25 cellular contexts compared by ENCODE assay signal in the genomic region with DNA sequence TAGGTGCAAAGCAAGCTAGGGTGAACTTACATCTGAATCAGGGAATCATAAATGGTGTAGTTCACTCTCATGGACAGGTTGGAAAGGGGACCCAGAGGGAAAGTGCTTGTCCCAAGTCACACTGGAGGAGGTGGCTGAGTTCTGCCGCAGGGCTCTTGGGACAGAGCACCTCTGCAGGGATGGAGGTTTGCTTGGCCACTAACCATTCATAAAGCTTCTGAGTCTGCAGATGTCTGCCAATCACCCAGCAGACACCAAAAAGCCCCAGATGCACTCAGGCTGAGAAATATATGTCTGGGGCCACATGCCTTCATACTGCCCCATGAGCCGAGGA. TPM values are rescaled to one million over a fixed set of nuclear protein-coding genes. Genes with fewer than 3 reads are reported as not detected.
A peak's percentile ranks its signal among the peaks of the same experiment; 100 is the strongest.
DNase-seq lines count a peak whose midpoint lies in the region; ATAC-seq, FAIRE-seq and TF ChIP-seq lines count a peak whose summit lies in the region.
"Had no signal": no experiment of that assay in that cellular context is flagged by ENCODE, and none has a peak within 500 bp of the region (broad histone marks: within the 10 kb centered on the region; RNA-seq: fewer than 3 reads in every experiment).

No MANE protein-coding gene starts in this region.

- no peaks in the 10 kb centered on the region for H3K9me3 ChIP-seq in HUES48 (ENCODE audit: control insufficient read depth, insufficient read depth, low read length)
- H3K9me3 ChIP-seq in PC-3 (ENCODE audit: low read length): no peaks in the 10 kb centered on the region
- no peaks in the 10 kb centered on the region for H3K9me3 ChIP-seq in HepG2 (ENCODE audit: low read length)
- no peaks in the 10 kb centered on the region for H3K9me3 ChIP-seq in thyroid gland

- peak overlapping the region; percentile 29 for H3K27ac Mint-ChIP-seq in stimulated activated effector memory CD8-positive, alpha-beta T cell treated with anti-CD3 and anti-CD28 coated beads, Interleukin-12 subunit alpha, Interleukin-12 subunit beta, amount 100 ng/mL, for 72 hours
- H3K27ac Mint-ChIP-seq: activated naive CD8-positive, alpha-beta T cell treated with anti-CD3 and anti-CD28 coated beads, Interleukin-2, amount 50 U/mL, for 24 hours; CD4-positive, alpha-beta T cell had no signal

- no peak for FAIRE-seq in HepG2 (lab: Jason Lieb, UNC)

- POLR2A ChIA-PET in PC-3 (lab: Charles Lee; ENCODE audit: unreplicated experiment) (interaction anchor here (0.6 kb wide), 1 partner anchor 1555 kb away, joined by 4 read pairs; no protein-coding TSS in a partner anchor), HepG2 (lab: Yijun Ruan, JAX) (interaction anchor here (1.2 kb wide), 1 partner anchor 575 kb away, joined by 3 read pairs; no protein-coding TSS in a partner anchor)

- H3K27me3 ChIP-seq in HUES48 (ENCODE audit: control insufficient read depth, insufficient read depth, low read length) (no peaks in the 10 kb centered on the region), PC-3 (ENCODE audit: low read length) (no peaks in the 10 kb centered on the region), HepG2 (ENCODE audit: control insufficient read depth in 1 of 2, insufficient read depth in 2 of 2, low read length in 2 of 2) (no peaks in the 10 kb centered on the region), thyroid gland (no peaks in the 10 kb centered on the region)

- ATAC-seq in PC-3 (peak; percentile 19), HepG2 (peak; percentile 50), GM18502 (IDR thresholded peaks at IDR 0.05; ENCODE audit: poor library complexity, unreplicated experiment) (no peak)
- no peak for ATAC-seq in stimulated activated effector memory CD8-positive, alpha-beta T cell treated with anti-CD3 and anti-CD28 coated beads, Interleukin-12 subunit alpha, Interleukin-12 subunit beta, amount 100 ng/mL, for 72 hours
- ATAC-seq: activated naive CD8-positive, alpha-beta T cell treated with anti-CD3 and anti-CD28 coated beads, Interleukin-2, amount 50 U/mL, for 24 hours had no signal

- H4K20me1 ChIP-seq in PC-3 (ENCODE audit: low read length): no peaks in the 10 kb centered on the region
- H4K20me1 ChIP-seq in HepG2 (ENCODE audit: insufficient read depth, low read length): peaks cover 8% of the 10 kb centered on the region; the same call in 1 of the 2 replicates

- DNase-seq in PC-3 (no peak), HepG2 (ENCODE audit: low spot score) (no peak), thyroid gland (no peak), NCI-H510A treated with DMSO at 0.1 percent for 48 hours (lab: John Stamatoyannopoulos, UW) (no peak)
- DNase-seq in stimulated activated effector memory CD8-positive, alpha-beta T cell treated with anti-CD3 and anti-CD28 coated beads, Interleukin-12 subunit alpha, Interleukin-12 subunit beta, amount 100 ng/mL, for 72 hours (ENCODE audit: low spot score in 2 of 2): no peak
- DNase-seq: activated CD4-positive, alpha-beta T cell treated with anti-CD3 and anti-CD28 coated beads for 4 hours; activated gamma-delta T cell; activated naive CD8-positive, alpha-beta T cell treated with anti-CD3 and anti-CD28 coated beads, Interleukin-2, amount 50 U/mL, for 24 hours; activated T-cell treated with anti-CD3 and anti-CD28 coated beads, Interleukin-2, amount 50 U/mL, for 1 hour; CD4-positive, alpha-beta T cell; cerebellar nuclear complex; DMS 273 treated with DMSO at 0.1 percent for 48 hours; KG1; NCI-H1436 treated with DMSO at 0.1 percent for 48 hours; NCI-H748 treated with DMSO at 0.1 percent for 48 hours had no signal

- H3K4me3 Mint-ChIP-seq in stimulated activated effector memory CD8-positive, alpha-beta T cell treated with anti-CD3 and anti-CD28 coated beads, Interleukin-12 subunit alpha, Interleukin-12 subunit beta, amount 100 ng/mL, for 72 hours: no peak overlapping the region
- H3K4me3 Mint-ChIP-seq: activated naive CD8-positive, alpha-beta T cell treated with anti-CD3 and anti-CD28 coated beads, Interleukin-2, amount 50 U/mL, for 24 hours; CD4-positive, alpha-beta T cell had no signal

- H3K36me3 Mint-ChIP-seq in stimulated activated effector memory CD8-positive, alpha-beta T cell treated with anti-CD3 and anti-CD28 coated beads, Interleukin-12 subunit alpha, Interleukin-12 subunit beta, amount 100 ng/mL, for 72 hours: peaks cover 51% of the 10 kb centered on the region

- H3K4me1 ChIP-seq in HUES48 (ENCODE audit: control insufficient read depth, insufficient read depth, low read length) (peaks cover 12% of the 10 kb centered on the region), PC-3 (ENCODE audit: insufficient read depth, low read length) (no peaks in the 10 kb centered on the region), HepG2 (ENCODE audit: insufficient read depth, low read length) (peaks cover 42% of the 10 kb centered on the region), thyroid gland (peaks cover 0 to under 1% of the 10 kb centered on the region in 2 donors)

- intact Hi-C loops in PC-3 (cut with micrococcal nuclease) (no loop called here), HepG2 (cut with micrococcal nuclease; ENCODE audit: unreplicated experiment) (no loop called here), thyroid gland (cut with DNase I) (no loop called here)

- H3K9ac ChIP-seq in HUES48 (ENCODE audit: low read depth, low read length): no peak overlapping the region
- no peak overlapping the region for H3K9ac ChIP-seq in PC-3 (ENCODE audit: low read length)
- H3K9ac ChIP-seq in HepG2 (ENCODE audit: insufficient read depth, low read depth, low read length): peak overlapping the region; percentile 31; the same call in 1 of the 2 replicates

- BruUV-seq in PC-3 (replicated peaks; lab: Mats Ljungman, UMichigan) (no TSS peak), HepG2 (replicated peaks; lab: Mats Ljungman, UMichigan) (no TSS peak)

- 85% methylated on average over 2 of the region's 2 CpGs for WGBS in HepG2 (ENCODE audit: low lambda C conversion rate)
- 96% methylated on average over 2 of the region's 2 CpGs for WGBS in thyroid gland, 2 donors

- H3K27ac ChIP-seq in HUES48 (ENCODE audit: low read depth, low read length) (peak overlapping the region; percentile 13), PC-3 (ENCODE audit: low read length) (no peak overlapping the region), HepG2 (ENCODE audit: extremely low read length, insufficient read depth, low read length) (peak overlapping the region; percentile 91), thyroid gland (no peak overlapping the region)

- no peaks in the 10 kb centered on the region for H3K4me1 Mint-ChIP-seq in stimulated activated effector memory CD8-positive, alpha-beta T cell treated with anti-CD3 and anti-CD28 coated beads, Interleukin-12 subunit alpha, Interleukin-12 subunit beta, amount 100 ng/mL, for 72 hours
- H3K4me1 Mint-ChIP-seq: activated naive CD8-positive, alpha-beta T cell treated with anti-CD3 and anti-CD28 coated beads, Interleukin-2, amount 50 U/mL, for 24 hours had no signal

- no peak overlapping the region for H3K4me3 ChIP-seq in HUES48 (ENCODE audit: low read depth, low read length)
- no peak overlapping the region for H3K4me3 ChIP-seq in PC-3 (ENCODE audit: low read length)
- 0 out of 6 replicates have a peak overlapping the region, but pooled peaks of 1 of the 3 experiments have one; percentile 12 for H3K4me3 ChIP-seq in HepG2 (replicated peaks in 1 of 3; ENCODE audit: insufficient read depth in 1 of 3, low read depth in 2 of 3, low read length in 3 of 3)
- H3K4me3 ChIP-seq in thyroid gland (replicated peaks in 1 of 3): no peak overlapping the region

- H3K36me3 ChIP-seq in HUES48 (ENCODE audit: control insufficient read depth, insufficient read depth, low read length) (peaks cover 30% of the 10 kb centered on the region), PC-3 (ENCODE audit: low read depth, low read length) (peaks cover 20% of the 10 kb centered on the region), HepG2 (replicated peaks in 1 of 2; ENCODE audit: control insufficient read depth in 1 of 2, insufficient read depth in 2 of 2, low read length in 2 of 2) (peaks cover 16 to 35% of the 10 kb centered on the region in 2 experiments; a peak in 4 of 5 replicates), thyroid gland (peaks cover 40 to 45% of the 10 kb centered on the region in 2 donors)

- TF ChIP-seq POLR2A in HepG2 (IDR thresholded peaks at IDR 0.05; ENCODE audit: insufficient read depth in 1 of 2, low read depth in 2 of 2, low read length in 2 of 2) (no peak), thyroid gland (IDR thresholded peaks at IDR 0.05) (no peak)

- H3K9me3 Mint-ChIP-seq in stimulated activated effector memory CD8-positive, alpha-beta T cell treated with anti-CD3 and anti-CD28 coated beads, Interleukin-12 subunit alpha, Interleukin-12 subunit beta, amount 100 ng/mL, for 72 hours: no peaks in the 10 kb centered on the region
- H3K9me3 Mint-ChIP-seq: activated naive CD8-positive, alpha-beta T cell treated with anti-CD3 and anti-CD28 coated beads, Interleukin-2, amount 50 U/mL, for 24 hours; CD4-positive, alpha-beta T cell had no signal

- in situ Hi-C loops in HepG2 (cut with HindIII; ENCODE audit: extremely low pct_ligation_motif_present, low pct_unique_long_range_greater_than_20kb): no loop called here

- no peaks in the 10 kb centered on the region for H3F3A ChIP-seq in PC-3 (ENCODE audit: low read length, unreplicated experiment)

- no peaks in the 10 kb centered on the region for H3K9me2 ChIP-seq in PC-3 (replicated peaks; ENCODE audit: low read length)

- no peaks in the 10 kb centered on the region for H3K79me2 ChIP-seq in PC-3 (ENCODE audit: low read length)
- no peaks in the 10 kb centered on the region for H3K79me2 ChIP-seq in HepG2 (ENCODE audit: insufficient read depth, low read length)

- H3K4me2 ChIP-seq in PC-3 (ENCODE audit: low read length) (no peak overlapping the region), HepG2 (ENCODE audit: low read depth, low read length) (peak overlapping the region; percentile 51)

- CTCF ChIA-PET in PC-3 (lab: Charles Lee) (no interaction called here), HepG2 (lab: Yijun Ruan, JAX; ENCODE audit: low intra/inter-chr PET ratio, low total read pairs) (no interaction called here)

- no peak for TF ChIP-seq EP300 in HepG2 (IDR thresholded peaks at IDR 0.05; ENCODE audit: low read depth in 2 of 2, low read length in 2 of 2)
- TF ChIP-seq EP300 in HepG2 (CRISPR knock-in tag; IDR thresholded peaks at IDR 0.05; ENCODE audit: borderline replicate concordance): no peak

- TF ChIP-seq RAD21 in HepG2 (CRISPR knock-in tag; IDR thresholded peaks at IDR 0.05): no peak

- TF ChIP-seq CTCF in PC-3 (conservative IDR thresholded peaks at IDR 0.05; ENCODE audit: low read depth, low read length) (no peak), HepG2 (CRISPR knock-in tag; IDR thresholded peaks at IDR 0.05) (no peak), thyroid gland (IDR thresholded peaks at IDR 0.05) (no peak)

- H2AFZ ChIP-seq in PC-3 (ENCODE audit: low read length) (no peak overlapping the region), HepG2 (ENCODE audit: low read length) (no peak overlapping the region)

RNA-seq across cellular contexts. Expression of a gene that starts 17.9 kb away (rescaled TPM):
- total RNA-seq in PC-3 (2014; rRNA removed) (not detected in 2 replicates), HepG2 (2016; rRNA removed; fragmentation: Illumina TruSeq; extraction: Trizol) (not detected in 2 replicates), thyroid gland (not detected)
- not detected in 2 replicates for total RNA-seq in HepG2 (2016; cell fraction: cytosol; rRNA removed; fragmentation: Illumina TruSeq; extraction: Trizol; ENCODE audit: low read depth)
- total RNA-seq in HepG2 (2016; cell fraction: insoluble cytoplasmic fraction; rRNA removed; fragmentation: Illumina TruSeq; extraction: Trizol): not detected in 2 replicates
- not detected in 2 replicates for total RNA-seq in HepG2 (2016; cell fraction: membrane; rRNA removed; fragmentation: Illumina TruSeq; extraction: Trizol)
- not detected in 2 replicates for total RNA-seq in HepG2 (2016; cell fraction: nucleus; rRNA removed; fragmentation: Illumina TruSeq; extraction: Trizol)
- polyA plus RNA-seq in HepG2 (2011; rRNA removed): not detected in 2 replicates
- polyA plus RNA-seq in HepG2 (2011; cell fraction: cytosol; rRNA removed): not detected in 2 replicates
- not detected in 2 replicates for polyA plus RNA-seq in HepG2 (2011; cell fraction: nucleus; rRNA removed)
- not detected in 2 replicates for polyA plus RNA-seq in HepG2 (2012)
- polyA plus RNA-seq in HepG2 (2016; cell fraction: cytosol; fragmentation: Illumina TruSeq; extraction: Trizol; ENCODE audit: low read depth): not detected in 2 replicates
- not detected in 2 replicates for polyA plus RNA-seq in HepG2 (2016; cell fraction: insoluble cytoplasmic fraction; fragmentation: Illumina TruSeq; extraction: Trizol; ENCODE audit: low read depth)
- polyA plus RNA-seq in HepG2 (2016; cell fraction: membrane; fragmentation: Illumina TruSeq; extraction: Trizol; ENCODE audit: low read depth): not detected in 2 replicates
- polyA plus RNA-seq in HepG2 (2016; cell fraction: nucleus; fragmentation: Illumina TruSeq; extraction: Trizol; ENCODE audit: insufficient read depth, low read depth): not detected in 2 replicates
- 0.19 TPM in 1 of 2 replicates, not detected in the other for polyA minus RNA-seq in HepG2 (2011; rRNA and poly(A)+ RNA removed; ENCODE audit: low replicate concordance)
- not detected in 2 replicates for polyA minus RNA-seq in HepG2 (2011; cell fraction: cytosol; rRNA and poly(A)+ RNA removed)
- not detected in 2 replicates for polyA minus RNA-seq in HepG2 (2011; cell fraction: nucleus; rRNA and poly(A)+ RNA removed)
- total RNA-seq: activated CD8-positive, alpha-beta memory T cell treated with anti-CD3 and anti-CD28 coated beads for 36 hours; CD4-positive, alpha-beta T cell; fibroblast of lung; glomerular endothelial cell; HT1080; mesenteric fat pad; pulmonary artery endothelial cell; T-helper 2 cell treated with Interferon-gamma antibody and Interleukin-4, amounts not matched to agents 100 ng/mL and 5 ng/mL, for 36 hours; urinary bladder had no signal
- polyA plus RNA-seq: fibroblast of lung, urinary bladder had no signal

RNA-seq across cellular contexts. Expression of a gene that starts 25.0 kb away (rescaled TPM):
- total RNA-seq in PC-3 (2014; rRNA removed): 7.7 and 11.8 TPM in 2 replicates
- 20.3 and 21.2 TPM in 2 replicates for total RNA-seq in HepG2 (2016; rRNA removed; fragmentation: Illumina TruSeq; extraction: Trizol)
- total RNA-seq in HepG2 (2016; cell fraction: cytosol; rRNA removed; fragmentation: Illumina TruSeq; extraction: Trizol; ENCODE audit: low read depth): 5.3 and 5.8 TPM in 2 replicates
- total RNA-seq in HepG2 (2016; cell fraction: insoluble cytoplasmic fraction; rRNA removed; fragmentation: Illumina TruSeq; extraction: Trizol): 12.4 and 21.0 TPM in 2 replicates
- 8.3 and 11.0 TPM in 2 replicates for total RNA-seq in HepG2 (2016; cell fraction: membrane; rRNA removed; fragmentation: Illumina TruSeq; extraction: Trizol)
- 25.9 and 29.9 TPM in 2 replicates for total RNA-seq in HepG2 (2016; cell fraction: nucleus; rRNA removed; fragmentation: Illumina TruSeq; extraction: Trizol)
- polyA plus RNA-seq in HepG2 (2011; rRNA removed): 53.7 and 67.5 TPM in 2 replicates
- polyA plus RNA-seq in HepG2 (2011; cell fraction: cytosol; rRNA removed): 18.9 and 19.0 TPM in 2 replicates
- 286 and 355 TPM in 2 replicates for polyA plus RNA-seq in HepG2 (2011; cell fraction: nucleus; rRNA removed)
- 95.9 and 236 TPM in 2 replicates for polyA plus RNA-seq in HepG2 (2012)
- 1.1 and 1.4 TPM in 2 replicates for polyA plus RNA-seq in HepG2 (2016; cell fraction: cytosol; fragmentation: Illumina TruSeq; extraction: Trizol; ENCODE audit: low read depth)
- 19.4 and 26.5 TPM in 2 replicates for polyA plus RNA-seq in HepG2 (2016; cell fraction: insoluble cytoplasmic fraction; fragmentation: Illumina TruSeq; extraction: Trizol; ENCODE audit: low read depth)
- 3.5 and 4.8 TPM in 2 replicates for polyA plus RNA-seq in HepG2 (2016; cell fraction: membrane; fragmentation: Illumina TruSeq; extraction: Trizol; ENCODE audit: low read depth)
- 95.1 and 111 TPM in 2 replicates for polyA plus RNA-seq in HepG2 (2016; cell fraction: nucleus; fragmentation: Illumina TruSeq; extraction: Trizol; ENCODE audit: insufficient read depth, low read depth)
- 16.4 and 68.3 TPM in 2 replicates for polyA minus RNA-seq in HepG2 (2011; rRNA and poly(A)+ RNA removed; ENCODE audit: low replicate concordance)
- polyA minus RNA-seq in HepG2 (2011; cell fraction: cytosol; rRNA and poly(A)+ RNA removed): 22.3 and 35.5 TPM in 2 replicates
- 81.2 and 114 TPM in 2 replicates for polyA minus RNA-seq in HepG2 (2011; cell fraction: nucleus; rRNA and poly(A)+ RNA removed)
- total RNA-seq in thyroid gland: 100 to 1,000 TPM in 1 of 4 donors, 10 to 100 TPM in 3; 40.3 to 109 (median 67.2) TPM

RNA-seq across cellular contexts. Expression of a gene that starts 50.1 kb away (rescaled TPM):
- total RNA-seq in PC-3 (2014; rRNA removed) (not detected in 2 replicates), HepG2 (2016; rRNA removed; fragmentation: Illumina TruSeq; extraction: Trizol) (not detected in 2 replicates), thyroid gland (1 to 10 TPM in 1 of 4 donors, not detected in 3; 1.5 TPM)
- not detected in 2 replicates for total RNA-seq in HepG2 (2016; cell fraction: cytosol; rRNA removed; fragmentation: Illumina TruSeq; extraction: Trizol; ENCODE audit: low read depth)
- total RNA-seq in HepG2 (2016; cell fraction: insoluble cytoplasmic fraction; rRNA removed; fragmentation: Illumina TruSeq; extraction: Trizol): not detected in 2 replicates
- not detected in 2 replicates for total RNA-seq in HepG2 (2016; cell fraction: membrane; rRNA removed; fragmentation: Illumina TruSeq; extraction: Trizol)
- not detected in 2 replicates for total RNA-seq in HepG2 (2016; cell fraction: nucleus; rRNA removed; fragmentation: Illumina TruSeq; extraction: Trizol)
- not detected in 2 replicates for polyA plus RNA-seq in HepG2 (2011; rRNA removed)
- polyA plus RNA-seq in HepG2 (2011; cell fraction: cytosol; rRNA removed): not detected in 2 replicates
- not detected in 2 replicates for polyA plus RNA-seq in HepG2 (2011; cell fraction: nucleus; rRNA removed)
- polyA plus RNA-seq in HepG2 (2012): not detected in 2 replicates
- polyA plus RNA-seq in HepG2 (2016; cell fraction: cytosol; fragmentation: Illumina TruSeq; extraction: Trizol; ENCODE audit: low read depth): not detected in 2 replicates
- polyA plus RNA-seq in HepG2 (2016; cell fraction: insoluble cytoplasmic fraction; fragmentation: Illumina TruSeq; extraction: Trizol; ENCODE audit: low read depth): not detected in 2 replicates
- polyA plus RNA-seq in HepG2 (2016; cell fraction: membrane; fragmentation: Illumina TruSeq; extraction: Trizol; ENCODE audit: low read depth): not detected in 2 replicates
- not detected in 2 replicates for polyA plus RNA-seq in HepG2 (2016; cell fraction: nucleus; fragmentation: Illumina TruSeq; extraction: Trizol; ENCODE audit: insufficient read depth, low read depth)
- not detected in 2 replicates for polyA minus RNA-seq in HepG2 (2011; rRNA and poly(A)+ RNA removed; ENCODE audit: low replicate concordance)
- polyA minus RNA-seq in HepG2 (2011; cell fraction: cytosol; rRNA and poly(A)+ RNA removed): not detected in 2 replicates
- not detected in 2 replicates for polyA minus RNA-seq in HepG2 (2011; cell fraction: nucleus; rRNA and poly(A)+ RNA removed)
- total RNA-seq: activated CD8-positive, alpha-beta memory T cell treated with anti-CD3 and anti-CD28 coated beads for 36 hours; CD4-positive, alpha-beta T cell; fibroblast of lung; glomerular endothelial cell; HT1080; mesenteric fat pad; pulmonary artery endothelial cell; T-helper 2 cell treated with Interferon-gamma antibody and Interleukin-4, amounts not matched to agents 100 ng/mL and 5 ng/mL, for 36 hours had no signal
- polyA plus RNA-seq: fibroblast of lung had no signal

Comparison
In these comparisons a context has a peak if more than half of its experiments do, and no peak if none do; other contexts are left out.
1. H3K27ac ChIP-seq: peak in HUES48 (single experiment) and HepG2 (single experiment); none in PC-3 (single experiment) and thyroid gland (0 of 3).
2. ATAC-seq: peak in PC-3 (single experiment) and HepG2 (single experiment); none in stimulated activated effector memory CD8-positive, alpha-beta T cell treated with anti-CD3 and anti-CD28 coated beads, Interleukin-12 subunit alpha, Interleukin-12 subunit beta, amount 100 ng/mL, for 72 hours (single experiment) and GM18502 (single experiment).